Comparison of ENCODE assay signal across 12 cellular contexts in genomic region chr12:72207756-72208155, GRCh38.
"Had no signal": no experiment of that assay in that cellular context is flagged by ENCODE, and none has a peak within 500 bp of the region (broad histone marks: within the 10 kb centered on the region; RNA-seq: fewer than 3 reads in every experiment).

No MANE protein-coding gene starts in this region.

- H3K4me3 Mint-ChIP-seq: activated CD8-positive, alpha-beta T cell treated with anti-CD3 and anti-CD28 coated beads, Interleukin-2, amount 10 ng/mL, durations not matched to agents 7 days and 5 days; central memory CD8-positive, alpha-beta T cell; effector memory CD8-positive, alpha-beta T cell; immature natural killer cell; natural killer cell had no signal

- H3K4me1 Mint-ChIP-seq: central memory CD8-positive, alpha-beta T cell; immature natural killer cell; natural killer cell had no signal

- H3K27me3 Mint-ChIP-seq: central memory CD8-positive, alpha-beta T cell; effector memory CD8-positive, alpha-beta T cell had no signal

- ATAC-seq: activated CD8-positive, alpha-beta T cell treated with anti-CD3 and anti-CD28 coated beads, Interleukin-2, amount 10 ng/mL, durations not matched to agents 7 days and 5 days; effector memory CD8-positive, alpha-beta T cell; left cardiac atrium; natural killer cell had no signal

- H3K36me3 Mint-ChIP-seq: immature natural killer cell, natural killer cell had no signal

- H3K9me3 ChIP-seq: tibial artery, uterus had no signal

- H3K27ac ChIP-seq: tibial artery, uterus had no signal

- H3K36me3 ChIP-seq: tibial artery, uterus had no signal

- H3K4me3 ChIP-seq: tibial artery, uterus had no signal

- H3K4me1 ChIP-seq: tibial artery, uterus had no signal

- DNase-seq: activated CD8-positive, alpha-beta memory T cell treated with anti-CD3 and anti-CD28 coated beads, Interleukin-2, amount 50 U/mL, for 48 hours; activated CD8-positive, alpha-beta T cell treated with anti-CD3 and anti-CD28 coated beads, Interleukin-2, amount 10 ng/mL, durations not matched to agents 7 days and 5 days; activated naive CD4-positive, alpha-beta T cell treated with Interleukin-2 at 50 U/mL for 16 hours; effector memory CD8-positive, alpha-beta T cell; erythroblast; immature natural killer cell; left cardiac atrium; natural killer cell; T-helper 9 cell; tibial artery; uterus had no signal

- H3K27ac Mint-ChIP-seq: activated CD8-positive, alpha-beta T cell treated with anti-CD3 and anti-CD28 coated beads, Interleukin-2, amount 10 ng/mL, durations not matched to agents 7 days and 5 days; effector memory CD8-positive, alpha-beta T cell; immature natural killer cell; natural killer cell had no signal

- H3K27me3 ChIP-seq: tibial artery had no signal
